ENCODE assay signal across 10 cellular contexts in genomic region chr11:68331338-68331947, GRCh38. TPM values are rescaled to one million over a fixed set of nuclear protein-coding genes. Genes with fewer than 3 reads are reported as not detected.
DNase-seq lines count a peak whose midpoint lies in the region; ATAC-seq and TF ChIP-seq lines count a peak whose summit lies in the region.
"Had no signal": no experiment of that assay in that cellular context is flagged by ENCODE, and none has a peak within 500 bp of the region (broad histone marks: within the 10 kb centered on the region; RNA-seq: fewer than 3 reads in every experiment).

No MANE protein-coding gene starts in this region.

- H3K27ac Mint-ChIP-seq in naive thymus-derived CD8-positive, alpha-beta T cell: peak overlapping the region; percentile 11 to 93 (median 78)

- no peaks in the 10 kb centered on the region for H3K9me3 Mint-ChIP-seq in naive thymus-derived CD8-positive, alpha-beta T cell

- intact Hi-C loops in A673 (cut with micrococcal nuclease; ENCODE audit: unreplicated experiment): no loop called here

- H3K4me3 Mint-ChIP-seq in naive thymus-derived CD8-positive, alpha-beta T cell: peak overlapping the region; percentile 52 to 87 (median 69)

- H3K9ac ChIP-seq in duodenal mucosa (ENCODE audit: low read depth in 1 of 2, low read length in 2 of 2): peak overlapping the region in 1 of 2 donors; percentile 56

- H3K4me3 ChIP-seq in A673 (ENCODE audit: low read depth, low read length, poor library complexity, severe bottlenecking): no peak overlapping the region
- no peak overlapping the region for H3K4me3 ChIP-seq in duodenal mucosa (ENCODE audit: low read depth in 1 of 2, low read length in 2 of 2)
- no peak overlapping the region for H3K4me3 ChIP-seq in HAP-1

- H3K27ac ChIP-seq in A673 (ENCODE audit: low read depth, low read length, poor library complexity, severe bottlenecking): peak overlapping the region; percentile 22
- peak overlapping the region; percentile 10 for H3K27ac ChIP-seq in duodenal mucosa (ENCODE audit: low read depth, low read length)
- H3K27ac ChIP-seq: C4-2B had no signal

- no peak for DNase-seq in A673 (ENCODE audit: low spot score)
- peak; percentile 86 for DNase-seq in KBM-7
- DNase-seq in naive thymus-derived CD8-positive, alpha-beta T cell: peak in 2 of 10 donors; percentile 21 to 36
- no peak for DNase-seq in Ammon's horn (ENCODE audit: low spot score)
- no peak for DNase-seq in stimulated activated CD4-positive, alpha-beta T cell treated with anti-CD3 and anti-CD28 coated beads, Interleukin-2, amount 100 ng/mL, for 48 hours
- DNase-seq in HAP-1 (ENCODE audit: low spot score in 2 of 2): no peak
- DNase-seq: amygdala had no signal

- in situ Hi-C loops in KBM-7 (cut with MboI; ENCODE audit: low pct_unique_long_range_greater_than_20kb, low sequenced_read_pairs): no loop called here
- in situ Hi-C loops in HAP-1 (cut with MboI; ENCODE audit: low sequenced_read_pairs): no loop called here

- ATAC-seq in naive thymus-derived CD8-positive, alpha-beta T cell: peak; percentile 62 to 67
- no peak for ATAC-seq in GM18861 (IDR thresholded peaks at IDR 0.05; ENCODE audit: unreplicated experiment)

- no peaks in the 10 kb centered on the region for H3K27me3 ChIP-seq in A673 (replicated peaks; ENCODE audit: insufficient read depth, low read depth, low read length, poor library complexity)
- no peaks in the 10 kb centered on the region for H3K27me3 ChIP-seq in duodenal mucosa (ENCODE audit: control insufficient read depth in 1 of 2, insufficient read depth in 2 of 2, low read length in 2 of 2)
- H3K27me3 ChIP-seq in HAP-1 (ENCODE audit: low read depth): no peaks in the 10 kb centered on the region

- POLR2A ChIA-PET in A673 (lab: Charles Lee; ENCODE audit: low non-redundant PET): no interaction called here
- POLR2A ChIA-PET in naive thymus-derived CD8-positive, alpha-beta T cell (lab: Charles Lee): interaction anchor here (0.7 to 1.5 kb wide), 4 partner anchors 9 to 293 kb away, joined by 3 to 4 read pairs (median 3); no protein-coding TSS in a partner anchor

- H3K36me3 ChIP-seq in A673 (ENCODE audit: insufficient read depth, low read length, poor library complexity, severe bottlenecking) (no peaks in the 10 kb centered on the region), duodenal mucosa (ENCODE audit: control insufficient read depth in 1 of 2, insufficient read depth in 2 of 2, low read length in 2 of 2) (no peaks in the 10 kb centered on the region), HAP-1 (replicated peaks) (no peaks in the 10 kb centered on the region)

- H3K9me3 ChIP-seq in A673 (ENCODE audit: low read depth, low read length, poor library complexity, severe bottlenecking) (no peaks in the 10 kb centered on the region), duodenal mucosa (ENCODE audit: control insufficient read depth in 1 of 2, low read length in 2 of 2) (no peaks in the 10 kb centered on the region), HAP-1 (no peaks in the 10 kb centered on the region)

- H3K36me3 Mint-ChIP-seq in naive thymus-derived CD8-positive, alpha-beta T cell: no peaks in the 10 kb centered on the region

- H3K4me1 Mint-ChIP-seq in naive thymus-derived CD8-positive, alpha-beta T cell: peaks cover 42 to 70% (median 65%) of the 10 kb centered on the region in 4 donors

- CTCF ChIA-PET in A673 (lab: Charles Lee): no interaction called here

- no peak for TF ChIP-seq CTCF in A673 (conservative IDR thresholded peaks at IDR 0.05; ENCODE audit: low read depth, low read length)

- no peaks in the 10 kb centered on the region for H3K27me3 Mint-ChIP-seq in naive thymus-derived CD8-positive, alpha-beta T cell

- peaks cover 35% of the 10 kb centered on the region for H3K4me1 ChIP-seq in A673 (ENCODE audit: insufficient read depth, low read length, poor library complexity, severe bottlenecking)
- peaks cover 69 to 72% of the 10 kb centered on the region in 2 donors for H3K4me1 ChIP-seq in duodenal mucosa (ENCODE audit: control insufficient read depth in 1 of 2, insufficient read depth in 2 of 2, low read length in 2 of 2)
- H3K4me1 ChIP-seq in HAP-1: no peaks in the 10 kb centered on the region; the same call in 1 of the 2 replicates

- BruUV-seq in A673 (replicated peaks; lab: Mats Ljungman, UMichigan): no TSS peak

RNA-seq across cellular contexts. Expression of gene LRP5, which starts 19.1 kb away (rescaled TPM):
- total RNA-seq in A673 (2021): 67.0 and 76.3 TPM in 2 replicates
- 1 to 10 TPM; 3.0 to 3.6 TPM for total RNA-seq in naive thymus-derived CD8-positive, alpha-beta T cell
- polyA plus RNA-seq in naive thymus-derived CD8-positive, alpha-beta T cell: 1 to 10 TPM in 2 of 3 donors, under 1 TPM in 1; 0.19 to 1.4 (median 1.4) TPM

RNA-seq across cellular contexts. Expression of gene C11orf24, which starts 59.7 kb away (rescaled TPM):
- total RNA-seq in A673 (2021): 48.1 and 52.3 TPM in 2 replicates
- total RNA-seq in naive thymus-derived CD8-positive, alpha-beta T cell: 10 to 100 TPM; 17.9 to 19.4 TPM
- 10 to 100 TPM in 1 of 3 donors, 1 to 10 TPM in 2; 6.1 to 10.4 (median 6.6) TPM for polyA plus RNA-seq in naive thymus-derived CD8-positive, alpha-beta T cell

Comparison
In these comparisons a context has a peak if more than half of its experiments do, and no peak if none do; other contexts are left out.
1. RNA of gene LRP5, which starts 19.1 kb away (total RNA-seq): 67.0 to 76.3 TPM in A673; 3.0 to 3.6 TPM in naive thymus-derived CD8-positive, alpha-beta T cell; every median in the first group is over 10 times any median in the second.